12 cellular contexts compared by ENCODE assay signal in the genomic region with DNA sequence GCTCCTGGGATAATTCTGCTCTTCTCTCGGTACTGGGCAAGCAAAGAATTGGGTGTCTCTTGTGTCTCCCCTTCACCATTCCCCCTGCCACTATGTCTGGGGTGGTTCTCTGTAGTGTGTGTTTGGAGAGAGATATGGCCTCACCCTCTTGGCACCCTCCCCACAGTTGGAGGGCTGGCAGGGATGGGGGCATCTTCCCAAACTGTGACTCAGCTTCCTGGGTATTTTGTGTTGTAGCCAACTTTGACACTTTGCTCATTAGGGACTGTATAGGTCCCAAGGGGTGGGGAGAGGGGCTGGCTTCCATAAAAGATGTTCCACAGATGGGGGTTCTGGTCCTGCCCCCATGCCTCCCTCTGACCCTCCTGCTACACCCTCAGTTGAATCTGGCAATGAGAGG. TPM values are rescaled to one million over a fixed set of nuclear protein-coding genes. Genes with fewer than 3 reads are reported as not detected.
DNase-seq lines count a peak whose midpoint lies in the region; ATAC-seq and TF ChIP-seq lines count a peak whose summit lies in the region.
"Had no signal": no experiment of that assay in that cellular context is flagged by ENCODE, and none has a peak within 500 bp of the region (broad histone marks: within the 10 kb centered on the region; RNA-seq: fewer than 3 reads in every experiment).

No MANE protein-coding gene starts in this region.

- peaks cover 3 to 65% (median 53%) of the 10 kb centered on the region in 12 donors for H3K4me1 ChIP-seq in heart left ventricle
- H3K4me1 ChIP-seq in esophagus muscularis mucosa: peaks cover 48 to 76% (median 72%) of the 10 kb centered on the region in 4 donors
- H3K4me1 ChIP-seq in ovary (ENCODE audit: insufficient read depth): peaks cover 36% of the 10 kb centered on the region
- no peaks in the 10 kb centered on the region; the same call in 1 of the 2 replicates for H3K4me1 ChIP-seq in H9 (ENCODE audit: insufficient read depth, low read length)

- peaks cover 20 to 24% of the 10 kb centered on the region in 2 experiments for H3K4me1 Mint-ChIP-seq in H9

- no peaks in the 10 kb centered on the region for H3K79me1 ChIP-seq in H9 (ENCODE audit: insufficient read depth, low read depth, low read length, poor library complexity, severe bottlenecking)

- H2BK12ac ChIP-seq in H9 (ENCODE audit: insufficient read length, low read depth, low read length): no peak overlapping the region

- TF ChIP-seq EP300 in esophagus muscularis mucosa (IDR thresholded peaks at IDR 0.05) (no peak), ovary (IDR thresholded peaks at IDR 0.05) (no peak)

- H3K14ac ChIP-seq in H9 (ENCODE audit: insufficient read depth, low read length): no peak overlapping the region

- TF ChIP-seq POLR2A in heart left ventricle (IDR thresholded peaks at IDR 0.05): no peak
- TF ChIP-seq POLR2A in esophagus muscularis mucosa (IDR thresholded peaks at IDR 0.05; ENCODE audit: low read depth): no peak
- no peak for TF ChIP-seq POLR2A in ovary (IDR thresholded peaks at IDR 0.05)

- H3K27me3 ChIP-seq in heart left ventricle: peaks cover 0 to 3% (median 0%) of the 10 kb centered on the region in 9 donors
- no peaks in the 10 kb centered on the region for H3K27me3 ChIP-seq in esophagus muscularis mucosa
- no peaks in the 10 kb centered on the region for H3K27me3 ChIP-seq in ovary
- no peaks in the 10 kb centered on the region; the same call in 1 of the 2 replicates for H3K27me3 ChIP-seq in H9 (ENCODE audit: insufficient read depth, low read length)

- H3K18ac ChIP-seq in H9 (ENCODE audit: insufficient read length, low read depth, low read length): no peak overlapping the region

- no peak for TF ChIP-seq CTCF in heart left ventricle (IDR thresholded peaks at IDR 0.05)
- TF ChIP-seq CTCF in esophagus muscularis mucosa (IDR thresholded peaks at IDR 0.05): no peak
- no peak for TF ChIP-seq CTCF in ovary (IDR thresholded peaks at IDR 0.05)
- TF ChIP-seq CTCF in H9 (conservative IDR thresholded peaks at IDR 0.05): no peak

- H3K36me3 Mint-ChIP-seq in H9 (ENCODE audit: insufficient read depth in 1 of 3, low read depth in 3 of 3): peaks cover 0 to 3% (median 0%) of the 10 kb centered on the region in 3 experiments; a peak in 1 of 7 replicates

- peak overlapping the region in 1 of 2 experiments; percentile 45; a peak in 1 of 5 replicates for H3K4me3 Mint-ChIP-seq in H9
- H3K4me3 Mint-ChIP-seq: stimulated activated naive CD8-positive, alpha-beta T cell treated with anti-CD3 and anti-CD28 coated beads, Interleukin-15, Interleukin-2, amounts not matched to agents 100 ng/mL and 50 ng/mL, for 24 hours had no signal

- H3K9me3 ChIP-seq in heart left ventricle (no peaks in the 10 kb centered on the region), esophagus muscularis mucosa (no peaks in the 10 kb centered on the region), ovary (no peaks in the 10 kb centered on the region), H9 (ENCODE audit: control insufficient read depth, low read depth, low read length) (no peaks in the 10 kb centered on the region)

- no peak overlapping the region for H2BK5ac ChIP-seq in H9 (ENCODE audit: insufficient read length, low read length)

- H3K9me3 Mint-ChIP-seq in H9: no peaks in the 10 kb centered on the region
- H3K9me3 Mint-ChIP-seq: stimulated activated naive CD8-positive, alpha-beta T cell treated with anti-CD3 and anti-CD28 coated beads, Interleukin-15, Interleukin-2, amounts not matched to agents 100 ng/mL and 50 ng/mL, for 24 hours had no signal

- peaks cover 42% of the 10 kb centered on the region for H3K27me3 Mint-ChIP-seq in H9 (ENCODE audit: low read depth)

- no peaks in the 10 kb centered on the region for H3K79me2 ChIP-seq in H9 (ENCODE audit: insufficient read depth, low read length)

- no peak overlapping the region for H3T11ph ChIP-seq in H9 (ENCODE audit: low read length)

- H3K36me3 ChIP-seq in heart left ventricle: peaks cover 0 to 6% (median 0%) of the 10 kb centered on the region in 9 donors
- H3K36me3 ChIP-seq in esophagus muscularis mucosa: peaks cover 0 to 1% (median 0%) of the 10 kb centered on the region in 4 donors
- H3K36me3 ChIP-seq in ovary: no peaks in the 10 kb centered on the region

- ATAC-seq in heart left ventricle (peak in 2 of 4 donors; percentile 0 to 6), Right ventricle myocardium superior (ENCODE audit: poor library complexity) (no peak)

- H3K23me2 ChIP-seq in H9 (ENCODE audit: insufficient read length, low read depth, low read length, poor library complexity, severe bottlenecking): no peaks in the 10 kb centered on the region

- H3K4me2 ChIP-seq in H9 (ENCODE audit: insufficient read depth, insufficient read length, low read length): no peak overlapping the region

- no peak overlapping the region for H4K91ac ChIP-seq in H9 (ENCODE audit: insufficient read length, low read depth, low read length)

- H4K5ac ChIP-seq in H9 (ENCODE audit: insufficient read length, low read depth, low read length): no peak overlapping the region

- DNase-seq in heart left ventricle: peak in 1 of 5 donors; percentile 44
- DNase-seq in Right ventricle myocardium superior: no peak
- DNase-seq in esophagus muscularis mucosa (ENCODE audit: extremely low spot score): no peak
- peak in 2 of 5 donors; percentile 52 to 60 for DNase-seq in ovary
- no peak for DNase-seq in stimulated activated CD4-positive, alpha-beta T cell treated with anti-CD3 and anti-CD28 coated beads, Interleukin-12 subunit alpha, Interleukin-12 subunit beta, amount 100 ng/mL, for 4 hours
- no peak for DNase-seq in activated gamma-delta T cell treated with Interleukin-2 at 50 U/mL for 16 hours
- DNase-seq in H9: no peak
- no peak for DNase-seq in effector CD8-positive, alpha-beta T cell (lab: John Stamatoyannopoulos, UW)
- DNase-seq: cerebellar nuclear complex; NCI-H2081; stimulated activated CD4-positive, alpha-beta T cell treated with anti-CD3 and anti-CD28 coated beads, Interleukin-2, amount 100 ng/mL, for 24 hours had no signal

- no peak overlapping the region for H4K8ac ChIP-seq in H9 (replicated peaks; ENCODE audit: insufficient read length, low read depth, low read length)

- no peak overlapping the region for H2AFZ ChIP-seq in H9 (ENCODE audit: low read length)

- no peak overlapping the region for H3K23ac ChIP-seq in H9 (ENCODE audit: insufficient read length, low read depth, low read length)

- H2BK120ac ChIP-seq in H9 (ENCODE audit: low read depth, low read length, poor library complexity, severe bottlenecking): no peak overlapping the region

- no peak overlapping the region for H3K4ac ChIP-seq in H9 (ENCODE audit: low read depth, low read length)

- H3K27ac ChIP-seq in heart left ventricle (peak overlapping the region; percentile 72 to 95 (median 89)), esophagus muscularis mucosa (replicated peaks in 1 of 4) (peak overlapping the region; percentile 77 to 83 (median 81)), ovary (peak overlapping the region; percentile 78 to 81), H9 (ENCODE audit: insufficient read length, low read depth, low read length) (no peak overlapping the region)

- H3K4me3 ChIP-seq in heart left ventricle: peak overlapping the region in 11 of 12 donors; percentile 35 to 80 (median 62)
- peak overlapping the region; percentile 45 to 61 (median 52) for H3K4me3 ChIP-seq in esophagus muscularis mucosa
- peak overlapping the region; percentile 43 for H3K4me3 ChIP-seq in ovary

- no peak overlapping the region for H3K9ac ChIP-seq in H9 (ENCODE audit: extremely low read depth, insufficient read length, low read length)

- H2BK15ac ChIP-seq in H9 (ENCODE audit: low read depth, low read length): no peak overlapping the region

- H3K27ac Mint-ChIP-seq in H9: no peak overlapping the region; a peak in 1 of 7 replicates
- H3K27ac Mint-ChIP-seq: stimulated activated naive CD8-positive, alpha-beta T cell treated with anti-CD3 and anti-CD28 coated beads, Interleukin-15, Interleukin-2, amounts not matched to agents 100 ng/mL and 50 ng/mL, for 24 hours had no signal

- no peak overlapping the region for H2AK5ac ChIP-seq in H9 (ENCODE audit: insufficient read length, low read length)

- H4K20me1 ChIP-seq in H9 (ENCODE audit: control insufficient read depth, insufficient read depth, insufficient read length): no peaks in the 10 kb centered on the region

- no peak overlapping the region for H3K56ac ChIP-seq in H9 (ENCODE audit: insufficient read length, low read depth, low read length)

- intact Hi-C loops in heart left ventricle (cut with DNase I): no loop called here
- intact Hi-C loops in Right ventricle myocardium superior (cut with DNase I): no loop called here
- intact Hi-C loops in esophagus muscularis mucosa (cut with DNase I): no loop called here
- intact Hi-C loops in ovary (cut with DNase I): loop anchor here in 1 of 4 donors (2.0 kb wide), 1 partner anchor 15 kb away; no protein-coding TSS in a partner anchor

- 56 to 89% (median 79%) methylated on average over 1 of the region's 1 CpG for WGBS in heart left ventricle, 4 donors
- WGBS in esophagus muscularis mucosa: 60% methylated on average over 1 of the region's 1 CpG
- WGBS in ovary, 3 donors: 58 to 83% (median 70%) methylated on average over 1 of the region's 1 CpG
- WGBS in H9 (ENCODE audit: extremely low coverage, insufficient read length, low lambda C conversion rate): no CpG with 5 or more reads among the region's 1 CpG

- H2BK20ac ChIP-seq in H9 (ENCODE audit: low read depth, low read length, poor library complexity, severe bottlenecking): no peak overlapping the region

RNA-seq across cellular contexts. Expression of gene TNXB, which starts 1.7 kb away (rescaled TPM):
- total RNA-seq in heart left ventricle (100 to 1,000 TPM in 3 of 9 donors, 10 to 100 TPM in 6; 17.8 to 234 (median 56.9) TPM), Right ventricle myocardium superior (65.8 TPM), esophagus muscularis mucosa (100 to 1,000 TPM; 223 to 525 (median 326) TPM), ovary (100 to 1,000 TPM in 6 of 7 donors, 10 to 100 TPM in 1; 58.5 to 334 (median 205) TPM), H9 (2021) (5.0 and 5.2 TPM in 2 replicates)
- polyA plus RNA-seq in heart left ventricle (10 to 100 TPM; 23.8 to 47.9 TPM), ovary (100 to 1,000 TPM in 1 of 2 donors, 10 to 100 TPM in 1; 13.3 to 114 TPM)

RNA-seq across cellular contexts. Expression of gene ATF6B, which starts 20.6 kb away (rescaled TPM):
- total RNA-seq in heart left ventricle (10 to 100 TPM; 11.1 to 56.8 (median 28.7) TPM), Right ventricle myocardium superior (21.5 TPM), esophagus muscularis mucosa (10 to 100 TPM; 17.7 to 37.4 (median 27.2) TPM), ovary (100 to 1,000 TPM in 1 of 7 donors, 10 to 100 TPM in 6; 27.8 to 100 (median 84.5) TPM), H9 (2021) (44.0 and 45.3 TPM in 2 replicates)
- polyA plus RNA-seq in heart left ventricle (10 to 100 TPM; 26.8 to 28.8 TPM), ovary (10 to 100 TPM; 37.9 to 70.3 TPM)

RNA-seq across cellular contexts. Expression of gene FKBPL, which starts 22.6 kb away (rescaled TPM):
- total RNA-seq in heart left ventricle (1 to 10 TPM; 1.3 to 3.7 (median 2.9) TPM), Right ventricle myocardium superior (2.5 TPM), esophagus muscularis mucosa (1 to 10 TPM; 2.7 to 6.3 (median 3.9) TPM), ovary (1 to 10 TPM; 1.7 to 4.6 (median 4.1) TPM), H9 (2021) (10.9 and 11.1 TPM in 2 replicates)
- polyA plus RNA-seq in heart left ventricle (1 to 10 TPM; 2.9 to 9.3 TPM), ovary (1 to 10 TPM; 4.2 to 5.5 TPM)

RNA-seq across cellular contexts. Expression of gene PRRT1, which starts 44.3 kb away (rescaled TPM):
- total RNA-seq in heart left ventricle (1 to 10 TPM in 1 of 9 donors, under 1 TPM in 8; 0.28 to 1.1 (median 0.61) TPM), Right ventricle myocardium superior (0.51 TPM), esophagus muscularis mucosa (1 to 10 TPM; 2.7 to 4.4 (median 4.0) TPM), ovary (10 to 100 TPM in 5 of 7 donors, 1 to 10 TPM in 2; 2.4 to 44.1 (median 28.0) TPM), H9 (2021) (1.8 and 1.9 TPM in 2 replicates)
- polyA plus RNA-seq in heart left ventricle (under 1 TPM; 0.82 to 0.95 TPM), ovary (10 to 100 TPM; 16.3 to 27.7 TPM)

RNA-seq across cellular contexts. Expression of gene PPT2, which starts 46.5 kb away (rescaled TPM):
- 10 to 100 TPM; 17.1 to 34.0 (median 22.7) TPM for total RNA-seq in heart left ventricle
- polyA plus RNA-seq in heart left ventricle: 10 to 100 TPM; 13.1 to 21.6 TPM
- total RNA-seq in Right ventricle myocardium superior: 20.4 TPM
- 10 to 100 TPM; 14.9 to 31.4 (median 20.8) TPM for total RNA-seq in esophagus muscularis mucosa
- 10 to 100 TPM; 33.5 to 63.9 (median 43.9) TPM for total RNA-seq in ovary
- polyA plus RNA-seq in ovary: 10 to 100 TPM; 34.4 to 53.1 TPM
- 43.1 and 46.3 TPM in 2 replicates for total RNA-seq in H9 (2021)
